In genomic region chr12:19245656-19246055, GRCh38 we compare ENCODE assay signal across 23 cellular contexts.
"Had no signal": no experiment of that assay in that cellular context is flagged by ENCODE, and none has a peak within 500 bp of the region (broad histone marks: within the 10 kb centered on the region; RNA-seq: fewer than 3 reads in every experiment).

No MANE protein-coding gene starts in this region.

- H3K4me3 Mint-ChIP-seq: activated CD4-positive, alpha-beta memory T cell treated with anti-CD3 and anti-CD28 coated beads, Interleukin-2, amount 10 ng/mL, durations not matched to agents 7 days and 5 days; activated CD4-positive, alpha-beta T cell treated with anti-CD3 and anti-CD28 coated beads for 36 hours; activated CD8-positive, alpha-beta memory T cell treated with anti-CD3 and anti-CD28 coated beads, Interleukin-2, amount 10 ng/mL, durations not matched to agents 7 days and 5 days; brain; naive B cell; neural progenitor cell; stimulated activated naive CD8-positive, alpha-beta T cell treated with anti-CD3 and anti-CD28 coated beads, Interleukin-15, Interleukin-2, amounts not matched to agents 100 ng/mL and 50 ng/mL, for 24 hours; WTC11 had no signal

- H3K9me3 Mint-ChIP-seq: activated CD4-positive, alpha-beta memory T cell treated with anti-CD3 and anti-CD28 coated beads, Interleukin-2, amount 10 ng/mL, durations not matched to agents 7 days and 5 days; brain; naive B cell; neural progenitor cell; stimulated activated naive CD8-positive, alpha-beta T cell treated with anti-CD3 and anti-CD28 coated beads, Interleukin-15, Interleukin-2, amounts not matched to agents 100 ng/mL and 50 ng/mL, for 24 hours; WTC11 had no signal

- H3K27me3 ChIP-seq: colonic mucosa, neural progenitor cell, ovary, tibial nerve had no signal

- H3K27me3 Mint-ChIP-seq: activated CD4-positive, alpha-beta memory T cell treated with anti-CD3 and anti-CD28 coated beads, Interleukin-2, amount 10 ng/mL, durations not matched to agents 7 days and 5 days; activated CD4-positive, alpha-beta T cell treated with anti-CD3 and anti-CD28 coated beads for 36 hours; activated CD8-positive, alpha-beta memory T cell treated with anti-CD3 and anti-CD28 coated beads, Interleukin-2, amount 10 ng/mL, durations not matched to agents 7 days and 5 days; brain; naive B cell; stimulated activated naive CD8-positive, alpha-beta T cell treated with anti-CD3 and anti-CD28 coated beads, Interleukin-15, Interleukin-2, amounts not matched to agents 100 ng/mL and 50 ng/mL, for 24 hours had no signal

- H3K27ac Mint-ChIP-seq: activated CD4-positive, alpha-beta memory T cell treated with anti-CD3 and anti-CD28 coated beads, Interleukin-2, amount 10 ng/mL, durations not matched to agents 7 days and 5 days; activated CD4-positive, alpha-beta T cell treated with anti-CD3 and anti-CD28 coated beads for 36 hours; activated CD8-positive, alpha-beta memory T cell treated with anti-CD3 and anti-CD28 coated beads, Interleukin-2, amount 10 ng/mL, durations not matched to agents 7 days and 5 days; brain; naive B cell; neural progenitor cell; stimulated activated naive CD8-positive, alpha-beta T cell treated with anti-CD3 and anti-CD28 coated beads, Interleukin-15, Interleukin-2, amounts not matched to agents 100 ng/mL and 50 ng/mL, for 24 hours; WTC11 had no signal

- H3K4me3 ChIP-seq: colonic mucosa, mucosa of descending colon, neural progenitor cell, ovary, psoas muscle, skin epidermis, tibial nerve had no signal

- H3K36me3 ChIP-seq: colonic mucosa, neural progenitor cell, ovary, tibial nerve had no signal

- DNase-seq: activated CD4-positive, alpha-beta memory T cell treated with anti-CD3 and anti-CD28 coated beads, Interleukin-2, amount 10 ng/mL, durations not matched to agents 7 days and 5 days; activated CD4-positive, alpha-beta T cell treated with anti-CD3 and anti-CD28 coated beads for 36 hours; activated CD8-positive, alpha-beta memory T cell treated with anti-CD3 and anti-CD28 coated beads, Interleukin-2, amount 10 ng/mL, durations not matched to agents 7 days and 5 days; activated naive CD4-positive, alpha-beta T cell; anterior cingulate cortex; central memory CD4-positive, alpha-beta T cell; colonic mucosa; effector CD4-positive, alpha-beta T cell; mesenchymal stem cell; mucosa of descending colon; naive B cell; ovary; psoas muscle; right cardiac atrium; stimulated activated CD4-positive, alpha-beta T cell treated with anti-CD3 and anti-CD28 coated beads, Interleukin-2, amount 100 ng/mL, for 48 hours; T-helper 2 cell had no signal

- H3K4me1 Mint-ChIP-seq: activated CD8-positive, alpha-beta memory T cell treated with anti-CD3 and anti-CD28 coated beads, Interleukin-2, amount 10 ng/mL, durations not matched to agents 7 days and 5 days; naive B cell had no signal

- ATAC-seq: activated CD4-positive, alpha-beta T cell treated with anti-CD3 and anti-CD28 coated beads for 36 hours; activated CD8-positive, alpha-beta memory T cell treated with anti-CD3 and anti-CD28 coated beads, Interleukin-2, amount 10 ng/mL, durations not matched to agents 7 days and 5 days; esophagus mucosa; mucosa of descending colon; psoas muscle; right cardiac atrium; WTC11 had no signal

- H3K27ac ChIP-seq: colonic mucosa, neural progenitor cell, ovary, psoas muscle, tibial nerve had no signal

- H3K9me3 ChIP-seq: colonic mucosa, mucosa of descending colon, ovary, psoas muscle, tibial nerve had no signal

- H3K4me1 ChIP-seq: colonic mucosa, psoas muscle had no signal

- H3K36me3 Mint-ChIP-seq: activated CD8-positive, alpha-beta memory T cell treated with anti-CD3 and anti-CD28 coated beads, Interleukin-2, amount 10 ng/mL, durations not matched to agents 7 days and 5 days; brain; naive B cell; WTC11 had no signal
